In the genomic region with DNA sequence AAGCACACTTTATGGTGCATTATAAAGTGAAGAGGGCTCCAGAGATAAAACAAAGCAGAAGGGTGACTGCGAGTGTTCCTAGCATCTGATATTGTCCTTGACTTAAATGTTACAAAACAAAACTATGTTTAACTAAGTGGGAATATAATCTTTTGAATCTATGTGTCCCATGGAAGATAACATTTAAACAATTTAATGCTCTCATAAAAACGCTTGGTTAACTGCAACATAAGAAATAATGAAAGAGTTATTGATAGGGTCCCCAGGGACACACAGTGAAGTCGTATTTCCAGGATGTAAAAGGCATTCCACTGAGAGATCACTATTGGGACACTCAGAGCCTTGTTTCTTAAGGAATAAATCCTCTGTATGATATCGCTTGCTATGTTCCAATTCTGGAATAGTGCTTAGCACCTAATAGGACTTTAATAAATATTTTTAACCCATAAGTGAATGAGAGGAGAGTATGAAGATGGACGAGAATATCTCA, we compare ENCODE assay signal across 22 cellular contexts.
"Had no signal": no experiment of that assay in that cellular context is flagged by ENCODE, and none has a peak within 500 bp of the region (broad histone marks: within the 10 kb centered on the region; RNA-seq: fewer than 3 reads in every experiment).

No MANE protein-coding gene starts in this region.

- H3K4me3 ChIP-seq: colonic mucosa, dorsolateral prefrontal cortex, esophagus muscularis mucosa, heart left ventricle, spleen, thyroid gland, upper lobe of right lung had no signal

- ATAC-seq: effector memory CD8-positive, alpha-beta T cell; heart left ventricle; upper lobe of right lung had no signal

- H3K27ac Mint-ChIP-seq: activated naive CD4-positive, alpha-beta T cell treated with anti-CD3 and anti-CD28 coated beads for 36 hours; activated naive CD8-positive, alpha-beta T cell treated with anti-CD3 and anti-CD28 coated beads, Interleukin-2, amount 10 ng/mL, durations not matched to agents 7 days and 5 days; effector memory CD8-positive, alpha-beta T cell; memory B cell; stimulated activated naive CD8-positive, alpha-beta T cell treated with anti-CD3 and anti-CD28 coated beads, Interleukin-15, Interleukin-2, amounts not matched to agents 100 ng/mL and 50 ng/mL, for 24 hours had no signal

- H3K27ac ChIP-seq: colonic mucosa, dorsolateral prefrontal cortex, esophagus muscularis mucosa, heart left ventricle, spleen, thyroid gland, upper lobe of right lung had no signal

- H3K4me1 ChIP-seq: colonic mucosa, heart left ventricle, spleen, thyroid gland, upper lobe of right lung had no signal

- DNase-seq: activated CD4-positive, alpha-beta T cell treated with anti-CD3 and anti-CD28 coated beads for 4 hours; activated CD4-positive, alpha-beta T cell treated with anti-CD3 and anti-CD28 coated beads, Interleukin-2, amount 50 U/mL, for 48 hours; activated CD4-positive, CD25-positive, alpha-beta regulatory T cell; activated effector memory CD4-positive, alpha-beta T cell treated with Interleukin-2 at 50 U/mL for 16 hours; activated naive CD4-positive, alpha-beta T cell treated with anti-CD3 and anti-CD28 coated beads for 36 hours; activated naive CD8-positive, alpha-beta T cell treated with anti-CD3 and anti-CD28 coated beads, Interleukin-2, amount 10 ng/mL, durations not matched to agents 7 days and 5 days; activated T-cell treated with anti-CD3 and anti-CD28 coated beads, Interleukin-2, amount 50 U/mL, for 48 hours; amniotic stem cell; colonic mucosa; dorsolateral prefrontal cortex; effector memory CD8-positive, alpha-beta T cell; heart left ventricle; occipital lobe; spleen; stimulated activated CD4-positive, alpha-beta T cell treated with anti-CD3 and anti-CD28 coated beads, Interleukin-4, amount 100 ng/mL, for 24 hours; substantia nigra; T-helper 9 cell; thyroid gland; upper lobe of right lung had no signal

- H3K27me3 ChIP-seq: colonic mucosa, dorsolateral prefrontal cortex, esophagus muscularis mucosa, heart left ventricle, spleen, thyroid gland, upper lobe of right lung had no signal

- H3K4me3 Mint-ChIP-seq: activated naive CD4-positive, alpha-beta T cell treated with anti-CD3 and anti-CD28 coated beads for 36 hours; activated naive CD8-positive, alpha-beta T cell treated with anti-CD3 and anti-CD28 coated beads, Interleukin-2, amount 10 ng/mL, durations not matched to agents 7 days and 5 days; effector memory CD8-positive, alpha-beta T cell; memory B cell; stimulated activated naive CD8-positive, alpha-beta T cell treated with anti-CD3 and anti-CD28 coated beads, Interleukin-15, Interleukin-2, amounts not matched to agents 100 ng/mL and 50 ng/mL, for 24 hours had no signal

- H3K36me3 Mint-ChIP-seq: activated naive CD8-positive, alpha-beta T cell treated with anti-CD3 and anti-CD28 coated beads, Interleukin-2, amount 10 ng/mL, durations not matched to agents 7 days and 5 days; memory B cell had no signal

- H3K27me3 Mint-ChIP-seq: activated naive CD8-positive, alpha-beta T cell treated with anti-CD3 and anti-CD28 coated beads, Interleukin-2, amount 10 ng/mL, durations not matched to agents 7 days and 5 days; effector memory CD8-positive, alpha-beta T cell; memory B cell; stimulated activated naive CD8-positive, alpha-beta T cell treated with anti-CD3 and anti-CD28 coated beads, Interleukin-15, Interleukin-2, amounts not matched to agents 100 ng/mL and 50 ng/mL, for 24 hours had no signal

- H3K4me1 Mint-ChIP-seq: activated naive CD8-positive, alpha-beta T cell treated with anti-CD3 and anti-CD28 coated beads, Interleukin-2, amount 10 ng/mL, durations not matched to agents 7 days and 5 days; memory B cell had no signal

- H3K36me3 ChIP-seq: colonic mucosa, esophagus muscularis mucosa, heart left ventricle, spleen, thyroid gland, upper lobe of right lung had no signal

- H3K9me3 Mint-ChIP-seq: activated naive CD4-positive, alpha-beta T cell treated with anti-CD3 and anti-CD28 coated beads for 36 hours; activated naive CD8-positive, alpha-beta T cell treated with anti-CD3 and anti-CD28 coated beads, Interleukin-2, amount 10 ng/mL, durations not matched to agents 7 days and 5 days; effector memory CD8-positive, alpha-beta T cell; memory B cell; stimulated activated naive CD8-positive, alpha-beta T cell treated with anti-CD3 and anti-CD28 coated beads, Interleukin-15, Interleukin-2, amounts not matched to agents 100 ng/mL and 50 ng/mL, for 24 hours had no signal
